Comparison of ENCODE assay signal across 8 cellular contexts in the genomic region with DNA sequence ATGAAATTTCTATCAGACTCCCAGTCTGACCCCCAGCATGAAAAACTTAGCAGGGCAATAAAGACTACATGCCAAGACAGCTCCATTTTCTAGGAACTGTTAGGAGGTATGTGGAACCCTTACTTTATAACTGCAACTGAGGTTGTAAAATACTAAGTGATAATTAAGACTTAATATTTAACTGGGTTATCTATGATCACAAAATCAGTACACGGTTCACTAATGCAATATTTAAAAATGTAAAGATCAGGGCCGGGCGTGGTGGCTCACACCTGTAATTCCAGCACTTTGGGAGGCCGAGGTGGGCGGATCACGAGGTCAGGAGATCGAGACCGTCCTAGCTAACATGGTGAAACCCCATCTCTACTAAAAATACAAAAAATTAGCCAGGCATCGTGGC. TPM values are rescaled to one million over a fixed set of nuclear protein-coding genes. Genes with fewer than 3 reads are reported as not detected.
DNase-seq lines count a peak whose midpoint lies in the region; ATAC-seq and TF ChIP-seq lines count a peak whose summit lies in the region.
"Not testable (repeated sequence)": the region's sequence is repeated elsewhere in the genome, so short reads cannot be mapped to it uniquely, and the experiment has no call there.
"Had no signal": no experiment of that assay in that cellular context is flagged by ENCODE, and none has a peak within 500 bp of the region (broad histone marks: within the 10 kb centered on the region; RNA-seq: fewer than 3 reads in every experiment).

LCT (minus strand) TSS at position 101 of the 400 bp plus-strand sequence; CDS start at position 86, 15 bp downstream.

- not testable (repeated sequence) for DNase-seq in Caco-2; T-helper 17 cell; activated CD8-positive, alpha-beta T cell treated with anti-CD3 and anti-CD28 coated beads, Interleukin-2, amount 10 ng/mL, durations not matched to agents 7 days and 5 days; stimulated activated naive B cell treated with anti-CD40 and anti-IgM and Interleukin-4, amounts not matched to agents 10 μg/mL and 1 μg/mL and 100 μg/mL, for 72 hours

- H3K27ac Mint-ChIP-seq in Caco-2 (ENCODE audit: unreplicated experiment) (peak within 1 kb of the TSS; percentile 22), T-helper 17 cell (peak within 1 kb of the TSS; percentile 27)
- peak within 1 kb of the TSS; percentile 43 for H3K27ac Mint-ChIP-seq in activated CD8-positive, alpha-beta T cell treated with anti-CD3 and anti-CD28 coated beads, Interleukin-2, amount 10 ng/mL, durations not matched to agents 7 days and 5 days
- H3K27ac Mint-ChIP-seq in stimulated activated naive B cell treated with anti-CD40 and anti-IgM and Interleukin-4, amounts not matched to agents 10 μg/mL and 1 μg/mL and 100 μg/mL, for 72 hours = peak within 1 kb of the TSS; percentile 59

- H3K27me3 Mint-ChIP-seq in Caco-2 (ENCODE audit: insufficient read depth, unreplicated experiment); T-helper 17 cell; activated CD8-positive, alpha-beta T cell treated with anti-CD3 and anti-CD28 coated beads, Interleukin-2, amount 10 ng/mL, durations not matched to agents 7 days and 5 days (ENCODE audit: low read depth); stimulated activated naive B cell treated with anti-CD40 and anti-IgM and Interleukin-4, amounts not matched to agents 10 μg/mL and 1 μg/mL and 100 μg/mL, for 72 hours: not testable (repeated sequence)

- not testable (repeated sequence) for ATAC-seq in T-helper 17 cell; activated CD8-positive, alpha-beta T cell treated with anti-CD3 and anti-CD28 coated beads, Interleukin-2, amount 10 ng/mL, durations not matched to agents 7 days and 5 days; stimulated activated naive B cell treated with anti-CD40 and anti-IgM and Interleukin-4, amounts not matched to agents 10 μg/mL and 1 μg/mL and 100 μg/mL, for 72 hours (replicated peaks)

- H3K27me3 ChIP-seq in Caco-2 (replicated peaks; ENCODE audit: control insufficient read depth, insufficient read depth, low read length); duodenal mucosa (ENCODE audit: control insufficient read depth in 1 of 2, insufficient read depth in 2 of 2, low read length in 2 of 2): not testable (repeated sequence)

- not testable (repeated sequence) for H3K4me3 Mint-ChIP-seq in Caco-2 (ENCODE audit: unreplicated experiment); T-helper 17 cell; activated CD8-positive, alpha-beta T cell treated with anti-CD3 and anti-CD28 coated beads, Interleukin-2, amount 10 ng/mL, durations not matched to agents 7 days and 5 days; stimulated activated naive B cell treated with anti-CD40 and anti-IgM and Interleukin-4, amounts not matched to agents 10 μg/mL and 1 μg/mL and 100 μg/mL, for 72 hours

- H3K9ac ChIP-seq in duodenal mucosa (ENCODE audit: low read depth in 1 of 2, low read length in 2 of 2) = peak within 1 kb of the TSS; percentile 40 to 69

- intact Hi-C loops in Caco-2 (cut with micrococcal nuclease; ENCODE audit: unreplicated experiment) = not testable (repeated sequence)

- H3K4me1 Mint-ChIP-seq in Caco-2 (ENCODE audit: low read depth, unreplicated experiment) = peaks cover 14% of the 10 kb centered on the region
- peaks cover 10% of the 10 kb centered on the region for H3K4me1 Mint-ChIP-seq in T-helper 17 cell
- H3K4me1 Mint-ChIP-seq in activated CD8-positive, alpha-beta T cell treated with anti-CD3 and anti-CD28 coated beads, Interleukin-2, amount 10 ng/mL, durations not matched to agents 7 days and 5 days (ENCODE audit: low read depth) = peaks cover 44% of the 10 kb centered on the region
- H3K4me1 Mint-ChIP-seq in stimulated activated naive B cell treated with anti-CD40 and anti-IgM and Interleukin-4, amounts not matched to agents 10 μg/mL and 1 μg/mL and 100 μg/mL, for 72 hours = not testable (repeated sequence)

- TF ChIP-seq CTCF in Caco-2 (IDR thresholded peaks at IDR 0.05; ENCODE audit: insufficient read depth in 1 of 2, low read depth in 1 of 2, low read length in 1 of 2, severe bottlenecking in 1 of 2, unreplicated experiment in 1 of 2) = not testable (repeated sequence)

- not testable (repeated sequence) for H3K9me3 Mint-ChIP-seq in Caco-2 (ENCODE audit: unreplicated experiment); activated CD8-positive, alpha-beta T cell treated with anti-CD3 and anti-CD28 coated beads, Interleukin-2, amount 10 ng/mL, durations not matched to agents 7 days and 5 days (ENCODE audit: insufficient read depth); stimulated activated naive B cell treated with anti-CD40 and anti-IgM and Interleukin-4, amounts not matched to agents 10 μg/mL and 1 μg/mL and 100 μg/mL, for 72 hours

- H3K36me3 ChIP-seq in Caco-2 (ENCODE audit: control insufficient read depth, insufficient read depth, low read length); duodenal mucosa (ENCODE audit: control insufficient read depth in 1 of 2, insufficient read depth in 2 of 2, low read length in 2 of 2): not testable (repeated sequence)
- peaks cover 54% of the 10 kb centered on the region for H3K36me3 ChIP-seq in KOPT-K1 (ENCODE audit: insufficient read depth, low read length)

- not testable (repeated sequence) for H3K4me3 ChIP-seq in Caco-2 (ENCODE audit: low read depth, low read length)
- H3K4me3 ChIP-seq in duodenal mucosa (ENCODE audit: low read depth in 1 of 2, low read length in 2 of 2) = peak within 1 kb of the TSS; percentile 68 to 71

- H3K4me1 ChIP-seq in Caco-2 (peaks cover 16% of the 10 kb centered on the region; the same call in 1 of the 2 replicates), duodenal mucosa (ENCODE audit: control insufficient read depth in 1 of 2, insufficient read depth in 2 of 2, low read length in 2 of 2) (peaks cover 23 to 26% of the 10 kb centered on the region in 2 donors)

- CTCF ChIA-PET in Caco-2 (lab: Charles Lee); activated CD8-positive, alpha-beta T cell treated with anti-CD3 and anti-CD28 coated beads, Interleukin-2, amount 10 ng/mL, durations not matched to agents 7 days and 5 days (lab: Charles Lee): not testable (repeated sequence)

- POLR2A ChIA-PET in Caco-2 (lab: Charles Lee); activated CD8-positive, alpha-beta T cell treated with anti-CD3 and anti-CD28 coated beads, Interleukin-2, amount 10 ng/mL, durations not matched to agents 7 days and 5 days (lab: Charles Lee): not testable (repeated sequence)

- H3K9me3 ChIP-seq in Caco-2; KOPT-K1 (ENCODE audit: insufficient read depth, low read length, poor library complexity, severe bottlenecking); T-helper 17 cell (ENCODE audit: control insufficient read depth, low read length, poor library complexity, severe bottlenecking); duodenal mucosa (ENCODE audit: control insufficient read depth in 1 of 2, low read length in 2 of 2): not testable (repeated sequence)

- peaks cover 37% of the 10 kb centered on the region for H3K36me3 Mint-ChIP-seq in Caco-2 (ENCODE audit: insufficient read depth, unreplicated experiment)
- H3K36me3 Mint-ChIP-seq in T-helper 17 cell (ENCODE audit: low read depth) = not testable (repeated sequence)
- peaks cover 38% of the 10 kb centered on the region for H3K36me3 Mint-ChIP-seq in activated CD8-positive, alpha-beta T cell treated with anti-CD3 and anti-CD28 coated beads, Interleukin-2, amount 10 ng/mL, durations not matched to agents 7 days and 5 days (ENCODE audit: low read depth)
- H3K36me3 Mint-ChIP-seq in stimulated activated naive B cell treated with anti-CD40 and anti-IgM and Interleukin-4, amounts not matched to agents 10 μg/mL and 1 μg/mL and 100 μg/mL, for 72 hours = peaks cover 5 to 25% of the 10 kb centered on the region in 2 donors

- BruUV-seq in Caco-2 (replicated peaks; lab: Mats Ljungman, UMichigan) = not testable (repeated sequence)

- peak within 1 kb of the TSS; percentile 42 for H3K27ac ChIP-seq in KOPT-K1 (ENCODE audit: low read depth, low read length, poor library complexity, severe bottlenecking)
- not testable (repeated sequence) for H3K27ac ChIP-seq in duodenal mucosa (ENCODE audit: low read depth, low read length)

RNA-seq across cellular contexts. Expression of gene LCT, which starts in this region (rescaled TPM):
- 0.82 and 1.5 TPM in 2 replicates for total RNA-seq in Caco-2 (2022)
- total RNA-seq in T-helper 17 cell = under 1 TPM; 0.07 to 0.10 TPM
- under 1 TPM; 0.18 to 0.34 TPM for total RNA-seq in activated CD8-positive, alpha-beta T cell treated with anti-CD3 and anti-CD28 coated beads, Interleukin-2, amount 10 ng/mL, durations not matched to agents 7 days and 5 days
- total RNA-seq: A172, HFFc6 had no signal
